ENCODE assay signal across 36 cellular contexts in genomic region chr7:123293710-123294109, GRCh38.
"Had no signal": no experiment of that assay in that cellular context is flagged by ENCODE, and none has a peak within 500 bp of the region (broad histone marks: within the 10 kb centered on the region; RNA-seq: fewer than 3 reads in every experiment).

No MANE protein-coding gene starts in this region.

- H3K36me3 ChIP-seq: ascending aorta, cardiac muscle cell had no signal

- ATAC-seq: activated CD4-positive, alpha-beta T cell treated with anti-CD3 and anti-CD28 coated beads for 36 hours; activated CD4-positive, CD25-positive, alpha-beta regulatory T cell treated with anti-CD3 and anti-CD28 coated beads, Interleukin-2, amount 50 U/mL, for 24 hours; activated CD8-positive, alpha-beta memory T cell treated with anti-CD3 and anti-CD28 coated beads, Interleukin-2, amount 10 ng/mL, durations not matched to agents 7 days and 5 days; activated CD8-positive, alpha-beta T cell treated with anti-CD3 and anti-CD28 coated beads, Interleukin-2, amount 10 ng/mL, durations not matched to agents 7 days and 5 days; activated naive CD8-positive, alpha-beta T cell treated with anti-CD3 and anti-CD28 coated beads, Interleukin-2, amount 50 U/mL, for 24 hours had no signal

- H3K9me3 ChIP-seq: ascending aorta had no signal

- DNase-seq: activated CD4-positive, alpha-beta memory T cell treated with anti-CD3 and anti-CD28 coated beads, Interleukin-2, amount 10 ng/mL, durations not matched to agents 7 days and 5 days; activated CD4-positive, alpha-beta T cell treated with anti-CD3 and anti-CD28 coated beads for 1 hour; activated CD4-positive, alpha-beta T cell treated with anti-CD3 and anti-CD28 coated beads for 36 hours; activated CD4-positive, alpha-beta T cell treated with anti-CD3 and anti-CD28 coated beads for 48 hours; activated CD4-positive, alpha-beta T cell treated with anti-CD3 and anti-CD28 coated beads, Interleukin-2, amount 10 ng/mL, durations not matched to agents 7 days and 5 days; activated CD4-positive, alpha-beta T cell treated with anti-CD3 and anti-CD28 coated beads, Interleukin-2, amount 50 U/mL, for 48 hours; activated CD4-positive, CD25-positive, alpha-beta regulatory T cell; activated CD8-positive, alpha-beta memory T cell treated with anti-CD3 and anti-CD28 coated beads for 24 hours; activated CD8-positive, alpha-beta memory T cell treated with anti-CD3 and anti-CD28 coated beads, Interleukin-2, amount 10 ng/mL, durations not matched to agents 7 days and 5 days; activated CD8-positive, alpha-beta memory T cell treated with anti-CD3 and anti-CD28 coated beads, Interleukin-2, amount 50 U/mL, for 48 hours; activated CD8-positive, alpha-beta T cell treated with anti-CD3 and anti-CD28 coated beads, Interleukin-2, amount 10 ng/mL, durations not matched to agents 7 days and 5 days; activated effector memory CD4-positive, alpha-beta T cell treated with Interleukin-2 at 50 U/mL for 16 hours; activated gamma-delta T cell; activated naive CD4-positive, alpha-beta T cell treated with anti-CD3 and anti-CD28 coated beads, Interleukin-2, amount 10 ng/mL, durations not matched to agents 7 days and 5 days; activated naive CD4-positive, alpha-beta T cell treated with Interleukin-2 at 50 U/mL for 16 hours; activated naive CD8-positive, alpha-beta T cell treated with anti-CD3 and anti-CD28 coated beads, Interleukin-2, amount 10 ng/mL, durations not matched to agents 7 days and 5 days; activated naive CD8-positive, alpha-beta T cell treated with anti-CD3 and anti-CD28 coated beads, Interleukin-2, amount 50 U/mL, for 24 hours; activated T-cell treated with anti-CD3 and anti-CD28 coated beads, Interleukin-2, amount 50 U/mL, for 24 hours; activated T-cell treated with anti-CD3 and anti-CD28 coated beads, Interleukin-2, amount 50 U/mL, for 48 hours; amygdala; anterior cingulate cortex; caudate nucleus; cerebellar nuclear complex; T-helper 2 cell; T-helper 9 cell had no signal

- H3K9me3 Mint-ChIP-seq: activated naive CD4-positive, alpha-beta T cell treated with anti-CD3 and anti-CD28 coated beads, Interleukin-2, amount 50 U/mL, for 24 hours; activated naive CD8-positive, alpha-beta T cell treated with anti-CD3 and anti-CD28 coated beads, Interleukin-2, amount 50 U/mL, for 24 hours; activated T-helper 2 cell treated with anti-CD3 and anti-CD28 coated beads, Interferon-gamma antibody, Interleukin-2, Interleukin-4, amounts not matched to agents 10 μg/mL and 5 μg/mL and 100 μg/mL, durations not matched to agents 14 hours and 24 hours and 36 hours had no signal

- H3K27ac ChIP-seq: ascending aorta, cardiac muscle cell, VCaP had no signal

- H3K4me1 ChIP-seq: ascending aorta had no signal

- H3K27me3 Mint-ChIP-seq: activated CD4-positive, alpha-beta memory T cell treated with anti-CD3 and anti-CD28 coated beads, Interleukin-2, amount 10 ng/mL, durations not matched to agents 7 days and 5 days; activated CD4-positive, alpha-beta T cell treated with anti-CD3 and anti-CD28 coated beads for 36 hours; activated CD4-positive, alpha-beta T cell treated with anti-CD3 and anti-CD28 coated beads, Interleukin-2, amount 10 ng/mL, durations not matched to agents 7 days and 5 days; activated CD8-positive, alpha-beta memory T cell treated with anti-CD3 and anti-CD28 coated beads, Interleukin-2, amount 10 ng/mL, durations not matched to agents 7 days and 5 days; activated naive CD4-positive, alpha-beta T cell treated with anti-CD3 and anti-CD28 coated beads, Interleukin-2, amount 10 ng/mL, durations not matched to agents 7 days and 5 days; activated naive CD4-positive, alpha-beta T cell treated with anti-CD3 and anti-CD28 coated beads, Interleukin-2, amount 50 U/mL, for 24 hours; activated naive CD8-positive, alpha-beta T cell; activated naive CD8-positive, alpha-beta T cell treated with anti-CD3 and anti-CD28 coated beads, Interleukin-2, amount 10 ng/mL, durations not matched to agents 7 days and 5 days; activated naive CD8-positive, alpha-beta T cell treated with anti-CD3 and anti-CD28 coated beads, Interleukin-2, amount 50 U/mL, for 24 hours; activated T-cell treated with anti-CD3 and anti-CD28 coated beads, Interleukin-2, amount 50 U/mL, for 24 hours; central memory CD8-positive, alpha-beta T cell had no signal

- H3K27ac Mint-ChIP-seq: activated CD4-positive, alpha-beta memory T cell treated with anti-CD3 and anti-CD28 coated beads, Interleukin-2, amount 10 ng/mL, durations not matched to agents 7 days and 5 days; activated CD4-positive, alpha-beta T cell treated with anti-CD3 and anti-CD28 coated beads for 36 hours; activated CD4-positive, alpha-beta T cell treated with anti-CD3 and anti-CD28 coated beads, Interleukin-2, amount 10 ng/mL, durations not matched to agents 7 days and 5 days; activated CD8-positive, alpha-beta memory T cell treated with anti-CD3 and anti-CD28 coated beads, Interleukin-2, amount 10 ng/mL, durations not matched to agents 7 days and 5 days; activated CD8-positive, alpha-beta T cell treated with anti-CD3 and anti-CD28 coated beads, Interleukin-2, amount 10 ng/mL, durations not matched to agents 7 days and 5 days; activated naive CD4-positive, alpha-beta T cell treated with anti-CD3 and anti-CD28 coated beads, Interleukin-2, amount 10 ng/mL, durations not matched to agents 7 days and 5 days; activated naive CD4-positive, alpha-beta T cell treated with anti-CD3 and anti-CD28 coated beads, Interleukin-2, amount 50 U/mL, for 24 hours; activated naive CD8-positive, alpha-beta T cell; activated naive CD8-positive, alpha-beta T cell treated with anti-CD3 and anti-CD28 coated beads, Interleukin-2, amount 10 ng/mL, durations not matched to agents 7 days and 5 days; activated naive CD8-positive, alpha-beta T cell treated with anti-CD3 and anti-CD28 coated beads, Interleukin-2, amount 50 U/mL, for 24 hours; activated T-cell treated with anti-CD3 and anti-CD28 coated beads, Interleukin-2, amount 50 U/mL, for 24 hours; activated T-helper 2 cell treated with anti-CD3 and anti-CD28 coated beads, Interferon-gamma antibody, Interleukin-2, Interleukin-4, amounts not matched to agents 10 μg/mL and 5 μg/mL and 100 μg/mL, durations not matched to agents 14 hours and 24 hours and 36 hours; brain; T-helper 1 cell treated with Interleukin-12 subunit alpha and Interleukin-12 subunit beta and Interleukin-4 antibody, amounts not matched to agents 30 μg/mL and 1 μg/mL, for 36 hours; T-helper 2 cell treated with Interferon-gamma antibody and Interleukin-4, amounts not matched to agents 5 μg/mL and 100 μg/mL, for 36 hours had no signal

- H3K27me3 ChIP-seq: ascending aorta, cardiac muscle cell had no signal

- H3K36me3 Mint-ChIP-seq: activated CD8-positive, alpha-beta memory T cell treated with anti-CD3 and anti-CD28 coated beads, Interleukin-2, amount 10 ng/mL, durations not matched to agents 7 days and 5 days; activated naive CD4-positive, alpha-beta T cell treated with anti-CD3 and anti-CD28 coated beads, Interleukin-2, amount 10 ng/mL, durations not matched to agents 7 days and 5 days; activated naive CD4-positive, alpha-beta T cell treated with anti-CD3 and anti-CD28 coated beads, Interleukin-2, amount 50 U/mL, for 24 hours; activated naive CD8-positive, alpha-beta T cell; activated naive CD8-positive, alpha-beta T cell treated with anti-CD3 and anti-CD28 coated beads, Interleukin-2, amount 10 ng/mL, durations not matched to agents 7 days and 5 days; brain had no signal

- H3K4me1 Mint-ChIP-seq: activated CD4-positive, alpha-beta memory T cell treated with anti-CD3 and anti-CD28 coated beads, Interleukin-2, amount 10 ng/mL, durations not matched to agents 7 days and 5 days; activated CD4-positive, alpha-beta T cell treated with anti-CD3 and anti-CD28 coated beads for 36 hours; activated CD4-positive, alpha-beta T cell treated with anti-CD3 and anti-CD28 coated beads, Interleukin-2, amount 10 ng/mL, durations not matched to agents 7 days and 5 days; activated CD8-positive, alpha-beta memory T cell treated with anti-CD3 and anti-CD28 coated beads, Interleukin-2, amount 10 ng/mL, durations not matched to agents 7 days and 5 days; activated naive CD4-positive, alpha-beta T cell treated with anti-CD3 and anti-CD28 coated beads, Interleukin-2, amount 10 ng/mL, durations not matched to agents 7 days and 5 days; activated naive CD4-positive, alpha-beta T cell treated with anti-CD3 and anti-CD28 coated beads, Interleukin-2, amount 50 U/mL, for 24 hours; activated naive CD8-positive, alpha-beta T cell treated with anti-CD3 and anti-CD28 coated beads, Interleukin-2, amount 10 ng/mL, durations not matched to agents 7 days and 5 days; activated naive CD8-positive, alpha-beta T cell treated with anti-CD3 and anti-CD28 coated beads, Interleukin-2, amount 50 U/mL, for 24 hours; brain; central memory CD8-positive, alpha-beta T cell had no signal

- H3K4me3 ChIP-seq: ascending aorta, cardiac muscle cell had no signal

- H3K4me3 Mint-ChIP-seq: activated CD4-positive, alpha-beta memory T cell treated with anti-CD3 and anti-CD28 coated beads, Interleukin-2, amount 10 ng/mL, durations not matched to agents 7 days and 5 days; activated CD4-positive, alpha-beta T cell treated with anti-CD3 and anti-CD28 coated beads for 36 hours; activated CD4-positive, alpha-beta T cell treated with anti-CD3 and anti-CD28 coated beads, Interleukin-2, amount 10 ng/mL, durations not matched to agents 7 days and 5 days; activated CD8-positive, alpha-beta memory T cell treated with anti-CD3 and anti-CD28 coated beads, Interleukin-2, amount 10 ng/mL, durations not matched to agents 7 days and 5 days; activated CD8-positive, alpha-beta T cell treated with anti-CD3 and anti-CD28 coated beads, Interleukin-2, amount 10 ng/mL, durations not matched to agents 7 days and 5 days; activated naive CD4-positive, alpha-beta T cell treated with anti-CD3 and anti-CD28 coated beads, Interleukin-2, amount 10 ng/mL, durations not matched to agents 7 days and 5 days; activated naive CD4-positive, alpha-beta T cell treated with anti-CD3 and anti-CD28 coated beads, Interleukin-2, amount 50 U/mL, for 24 hours; activated naive CD8-positive, alpha-beta T cell; activated naive CD8-positive, alpha-beta T cell treated with anti-CD3 and anti-CD28 coated beads, Interleukin-2, amount 10 ng/mL, durations not matched to agents 7 days and 5 days; activated naive CD8-positive, alpha-beta T cell treated with anti-CD3 and anti-CD28 coated beads, Interleukin-2, amount 50 U/mL, for 24 hours; activated T-cell treated with anti-CD3 and anti-CD28 coated beads, Interleukin-2, amount 50 U/mL, for 24 hours; brain; central memory CD8-positive, alpha-beta T cell; T-helper 1 cell treated with Interleukin-12 subunit alpha and Interleukin-12 subunit beta and Interleukin-4 antibody, amounts not matched to agents 30 μg/mL and 1 μg/mL, for 36 hours; T-helper 2 cell treated with Interferon-gamma antibody and Interleukin-4, amounts not matched to agents 5 μg/mL and 100 μg/mL, for 36 hours had no signal
